Comparison of ENCODE assay signal across 1 cellular context in genomic region chr17:58369214-58370031, GRCh38.
TF ChIP-seq lines count a peak whose summit lies in the region.

No MANE protein-coding gene starts in this region.

TF ChIP-seq in HCT116, 20 proteins besides CTCF, POLR2A, EP300 and RAD21 (continued from another document):
- TF ChIP-seq MAX (IDR thresholded peaks at IDR 0.05) = no peak
- TF ChIP-seq EZH2phosphoT487 (IDR thresholded peaks at IDR 0.05; ENCODE audit: borderline replicate concordance) = no peak
- TF ChIP-seq ELF1 (IDR thresholded peaks at IDR 0.05; ENCODE audit: borderline replicate concordance, low read depth) = no peak
- no peak for TF ChIP-seq CBX3 (IDR thresholded peaks at IDR 0.05; ENCODE audit: low read depth)
- no peak for TF ChIP-seq JUND (IDR thresholded peaks at IDR 0.05)
- TF ChIP-seq REST (IDR thresholded peaks at IDR 0.05; ENCODE audit: low read depth) = no peak
- no peak for TF ChIP-seq EZH2 (IDR thresholded peaks at IDR 0.05)
- TF ChIP-seq TCF7L2 (IDR thresholded peaks at IDR 0.05; ENCODE audit: borderline replicate concordance, extremely low read depth, insufficient read depth, insufficient read length) = no peak
- TF ChIP-seq ZNF274 (IDR thresholded peaks at IDR 0.05; ENCODE audit: low read depth, low read length) = no peak
